In genomic region chr1:74392186-74392585, GRCh38 we compare ENCODE assay signal across 17 cellular contexts.
DNase-seq lines count a peak whose midpoint lies in the region; ATAC-seq and TF ChIP-seq lines count a peak whose summit lies in the region.
"Had no signal": no experiment of that assay in that cellular context is flagged by ENCODE, and none has a peak within 500 bp of the region (broad histone marks: within the 10 kb centered on the region; RNA-seq: fewer than 3 reads in every experiment).

No MANE protein-coding gene starts in this region.

- H3K27me3 Mint-ChIP-seq in WTC11 (ENCODE audit: low read depth) (no peaks in the 10 kb centered on the region), neural progenitor cell (ENCODE audit: insufficient read depth, low read depth) (peaks cover 6% of the 10 kb centered on the region)
- H3K27me3 Mint-ChIP-seq: B cell had no signal

- no peak overlapping the region for H3K9ac ChIP-seq in neural progenitor cell
- H3K9ac ChIP-seq: BLaER1 treated with 17β-estradiol and CSF1 and Interleukin-3, amounts not matched to agents 10 nM and 100 nM had no signal

- H3K4me2 ChIP-seq in neural progenitor cell = no peak overlapping the region
- H3K4me2 ChIP-seq: BLaER1 treated with 17β-estradiol and CSF1 and Interleukin-3, amounts not matched to agents 10 nM and 100 nM had no signal

- no peak for TF ChIP-seq CTCF in right atrium auricular region (IDR thresholded peaks at IDR 0.05)
- no peak for TF ChIP-seq CTCF in WTC11 (IDR thresholded peaks at IDR 0.05)
- TF ChIP-seq CTCF in neural progenitor cell (IDR thresholded peaks at IDR 0.05) = no peak
- no peak for TF ChIP-seq CTCF in esophagus muscularis mucosa (IDR thresholded peaks at IDR 0.05)

- H3K4me3 ChIP-seq in right atrium auricular region (no peak overlapping the region), neural progenitor cell (no peak overlapping the region), esophagus muscularis mucosa (no peak overlapping the region)
- H3K4me3 ChIP-seq: BLaER1 treated with 17β-estradiol and CSF1 and Interleukin-3, amounts not matched to agents 10 nM and 100 nM; HAP-1 had no signal

- no peaks in the 10 kb centered on the region for H3K9me3 Mint-ChIP-seq in WTC11
- no peaks in the 10 kb centered on the region for H3K9me3 Mint-ChIP-seq in neural progenitor cell
- H3K9me3 Mint-ChIP-seq: CD8-positive, alpha-beta T cell had no signal

- TF ChIP-seq EP300 in esophagus muscularis mucosa (IDR thresholded peaks at IDR 0.05) = no peak

- no peaks in the 10 kb centered on the region for H4K20me1 ChIP-seq in neural progenitor cell (ENCODE audit: low read depth)
- H4K20me1 ChIP-seq: BLaER1 treated with 17β-estradiol and CSF1 and Interleukin-3, amounts not matched to agents 10 nM and 100 nM had no signal

- peak; percentile 47 for ATAC-seq in Right ventricle myocardium superior (ENCODE audit: poor library complexity)
- ATAC-seq in WTC11 = peak; percentile 80
- peak; percentile 44 for ATAC-seq in left ventricle myocardium superior
- ATAC-seq: CD8-positive, alpha-beta T cell had no signal

- H3K36me3 Mint-ChIP-seq in WTC11 = no peaks in the 10 kb centered on the region
- no peaks in the 10 kb centered on the region for H3K36me3 Mint-ChIP-seq in neural progenitor cell
- H3K36me3 Mint-ChIP-seq: CD8-positive, alpha-beta T cell had no signal

- POLR2A ChIA-PET in WTC11 (lab: Charles Lee) = no interaction called here

- H3K27me3 ChIP-seq in right atrium auricular region (no peaks in the 10 kb centered on the region), neural progenitor cell (no peaks in the 10 kb centered on the region), esophagus muscularis mucosa (no peaks in the 10 kb centered on the region)
- H3K27me3 ChIP-seq: BLaER1 treated with 17β-estradiol and CSF1 and Interleukin-3, amounts not matched to agents 10 nM and 100 nM had no signal

- H2AFZ ChIP-seq in neural progenitor cell (replicated peaks) = peak overlapping the region; percentile 6

- CTCF ChIA-PET in WTC11 (lab: Charles Lee) = interaction anchor here (1.4 kb wide), 1 partner anchor 77 kb away, joined by 3 read pairs; no protein-coding TSS in a partner anchor

- H3F3A ChIP-seq in neural progenitor cell (ENCODE audit: low read depth) = peaks cover 25% of the 10 kb centered on the region

- H3K36me3 ChIP-seq in right atrium auricular region (no peaks in the 10 kb centered on the region), neural progenitor cell (no peaks in the 10 kb centered on the region), esophagus muscularis mucosa (no peaks in the 10 kb centered on the region)
- H3K36me3 ChIP-seq: BLaER1 treated with 17β-estradiol and CSF1 and Interleukin-3, amounts not matched to agents 10 nM and 100 nM; HAP-1 had no signal

- DNase-seq in Right ventricle myocardium superior = no peak
- DNase-seq in right atrium auricular region (ENCODE audit: low spot score) = no peak
- DNase-seq in WTC11 (ENCODE audit: low spot score) = no peak
- no peak for DNase-seq in left ventricle myocardium superior
- DNase-seq in neural progenitor cell (ENCODE audit: low spot score) = no peak
- no peak for DNase-seq in cerebellum (ENCODE audit: low spot score)
- DNase-seq in esophagus muscularis mucosa (ENCODE audit: extremely low spot score) = no peak
- no peak for DNase-seq in epidermal melanocyte (ENCODE audit: insufficient read length, low spot score)
- DNase-seq: 8988T; Calu3; CD8-positive, alpha-beta T cell; DMS79 treated with DMSO at 0.1 percent for 48 hours; GF-D8 had no signal

- H3K4me1 Mint-ChIP-seq in WTC11 (peaks cover 20% of the 10 kb centered on the region), neural progenitor cell (peaks cover 40% of the 10 kb centered on the region)
- H3K4me1 Mint-ChIP-seq: B cell had no signal

- no peaks in the 10 kb centered on the region for H3K79me2 ChIP-seq in neural progenitor cell (ENCODE audit: low read depth)

- no peak for TF ChIP-seq POLR2A in esophagus muscularis mucosa (IDR thresholded peaks at IDR 0.05; ENCODE audit: low read depth)

- H3K27ac ChIP-seq in right atrium auricular region (no peak overlapping the region), neural progenitor cell (no peak overlapping the region), esophagus muscularis mucosa (replicated peaks in 1 of 4) (no peak overlapping the region)
- H3K27ac ChIP-seq: BLaER1 treated with 17β-estradiol and CSF1 and Interleukin-3, amounts not matched to agents 10 nM and 100 nM; HL-60 had no signal

- intact Hi-C loops in Right ventricle myocardium superior (cut with DNase I) = loop anchor here (5.0 kb wide), 1 partner anchor 50 kb away; no protein-coding TSS in a partner anchor
- intact Hi-C loops in left ventricle myocardium superior (cut with micrococcal nuclease) = no loop called here
- intact Hi-C loops in esophagus muscularis mucosa (cut with DNase I) = no loop called here

- peaks cover 0 to 16% of the 10 kb centered on the region in 2 donors for H3K4me1 ChIP-seq in right atrium auricular region
- H3K4me1 ChIP-seq in neural progenitor cell = peaks cover 39% of the 10 kb centered on the region
- H3K4me1 ChIP-seq in esophagus muscularis mucosa = peaks cover 4 to 30% (median 10%) of the 10 kb centered on the region in 4 donors
- H3K4me1 ChIP-seq: HAP-1 had no signal

- 84% methylated on average over 3 of the region's 3 CpGs for WGBS in esophagus muscularis mucosa

- H3K27ac Mint-ChIP-seq in WTC11 (no peak overlapping the region), neural progenitor cell (no peak overlapping the region)
- H3K27ac Mint-ChIP-seq: B cell; CD8-positive, alpha-beta T cell had no signal

- H3K4me3 Mint-ChIP-seq in WTC11 (no peak overlapping the region), neural progenitor cell (no peak overlapping the region)
- H3K4me3 Mint-ChIP-seq: B cell; CD8-positive, alpha-beta T cell had no signal

- H3K9me3 ChIP-seq in right atrium auricular region (no peaks in the 10 kb centered on the region), neural progenitor cell (ENCODE audit: low read depth) (no peaks in the 10 kb centered on the region), esophagus muscularis mucosa (no peaks in the 10 kb centered on the region)
- H3K9me3 ChIP-seq: BLaER1 treated with 17β-estradiol and CSF1 and Interleukin-3, amounts not matched to agents 10 nM and 100 nM; HAP-1 had no signal

TF ChIP-seq in WTC11, 78 proteins besides CTCF, POLR2A, EP300 and RAD21:
- TF ChIP-seq RORB (CRISPR knock-in tag; IDR thresholded peaks at IDR 0.05) = no peak
- no peak for TF ChIP-seq FOXP4 (CRISPR knock-in tag; IDR thresholded peaks at IDR 0.05)
